14 cellular contexts compared by ENCODE assay signal in the genomic region with DNA sequence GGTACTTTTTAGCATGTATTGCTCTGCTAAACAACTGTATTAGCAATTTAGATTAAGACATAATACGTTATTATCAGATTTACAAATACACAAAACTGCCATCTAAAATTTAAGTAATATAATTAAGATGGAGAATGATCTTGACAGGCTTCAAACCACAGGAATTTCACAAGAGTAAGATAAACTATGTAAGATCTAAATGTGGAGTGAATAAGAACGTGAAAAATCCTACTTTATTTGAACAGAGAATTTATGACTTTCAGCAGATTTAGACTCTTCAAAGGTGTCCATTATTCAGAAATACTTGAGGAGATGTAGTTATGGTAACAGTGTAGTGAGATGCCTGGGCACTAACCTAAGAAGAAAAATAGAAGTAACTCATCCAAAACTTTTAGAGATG.
"Had no signal": no experiment of that assay in that cellular context is flagged by ENCODE, and none has a peak within 500 bp of the region (broad histone marks: within the 10 kb centered on the region; RNA-seq: fewer than 3 reads in every experiment).

No MANE protein-coding gene starts in this region.

- H3K4me1 ChIP-seq: adrenal gland, colonic mucosa, pancreas had no signal

- DNase-seq: activated CD4-positive, alpha-beta T cell treated with anti-CD3 and anti-CD28 coated beads, Interleukin-2, amount 50 U/mL, for 4 hours; activated gamma-delta T cell; adrenal gland; body of pancreas; colonic mucosa; erythroblast; heart right ventricle; naive thymus-derived CD8-positive, alpha-beta T cell; pancreas; right lobe of liver; stimulated activated CD4-positive, alpha-beta T cell treated with anti-CD3 and anti-CD28 coated beads, Interleukin-4, amount 100 ng/mL, for 4 hours; upper lobe of left lung had no signal

- H3K9me3 ChIP-seq: colonic mucosa, pancreas, right lobe of liver had no signal

- ATAC-seq: body of pancreas; heart right ventricle; naive thymus-derived CD8-positive, alpha-beta T cell; pancreas; right lobe of liver; stimulated activated memory B cell treated with anti-CD40 and anti-IgM and Interleukin-4, amounts not matched to agents 10 μg/mL and 1 μg/mL and 100 μg/mL, for 72 hours had no signal

- H3K27ac ChIP-seq: adrenal gland, colonic mucosa, heart right ventricle, pancreas, right lobe of liver, thoracic aorta, upper lobe of left lung had no signal

- H3K36me3 ChIP-seq: adrenal gland, colonic mucosa, heart right ventricle, pancreas, right lobe of liver, thoracic aorta, upper lobe of left lung had no signal

- H3K27me3 ChIP-seq: adrenal gland, body of pancreas, colonic mucosa, heart right ventricle, pancreas, right lobe of liver, upper lobe of left lung had no signal

- H3K4me3 ChIP-seq: adrenal gland, body of pancreas, colonic mucosa, heart right ventricle, pancreas, right lobe of liver, thoracic aorta, upper lobe of left lung had no signal
